11 cellular contexts compared by ENCODE assay signal in the genomic region with DNA sequence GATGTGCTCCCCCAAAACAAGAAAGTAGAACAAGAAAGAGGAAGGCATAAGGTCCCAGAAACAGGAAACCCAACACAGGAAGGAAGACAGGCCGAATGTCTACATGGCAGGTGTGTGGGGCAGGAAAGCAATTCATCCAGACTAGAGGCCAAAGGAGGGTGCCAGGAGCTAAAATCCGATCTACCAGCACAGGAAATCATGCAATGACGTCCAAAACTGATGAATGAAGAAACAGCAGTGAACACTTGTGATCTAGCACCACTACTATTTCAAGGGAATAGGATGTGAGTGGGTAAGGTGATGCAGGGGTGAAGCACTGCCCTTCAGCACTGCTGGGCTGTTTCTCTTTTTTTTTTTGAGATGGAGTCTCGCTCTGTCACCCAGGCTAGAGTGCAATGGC.
DNase-seq lines count a peak whose midpoint lies in the region; ATAC-seq lines count a peak whose summit lies in the region.
"Had no signal": no experiment of that assay in that cellular context is flagged by ENCODE, and none has a peak within 500 bp of the region (broad histone marks: within the 10 kb centered on the region; RNA-seq: fewer than 3 reads in every experiment).

No MANE protein-coding gene starts in this region.

- H3K4me3 Mint-ChIP-seq in activated naive CD4-positive, alpha-beta T cell treated with anti-CD3 and anti-CD28 coated beads, Interleukin-2, amount 50 U/mL, for 24 hours = peak overlapping the region; percentile 37
- no peak overlapping the region for H3K4me3 Mint-ChIP-seq in activated naive CD8-positive, alpha-beta T cell treated with anti-CD3 and anti-CD28 coated beads, Interleukin-2, amount 50 U/mL, for 24 hours
- H3K4me3 Mint-ChIP-seq in stimulated activated naive B cell treated with anti-CD40 and anti-IgM and Interleukin-4, amounts not matched to agents 10 μg/mL and 1 μg/mL and 100 μg/mL, for 72 hours = no peak overlapping the region
- H3K4me3 Mint-ChIP-seq: endodermal cell had no signal

- DNase-seq in activated naive CD4-positive, alpha-beta T cell (lab: John Stamatoyannopoulos, UW) = no peak
- DNase-seq in NOMO-1 (lab: John Stamatoyannopoulos, UW; ENCODE audit: unreplicated experiment in 2 of 2) (peak; percentile 43 to 47), GM19238 (ENCODE audit: insufficient read length, low spot score) (no peak), amygdala (lab: John Stamatoyannopoulos, UW) (no peak)
- DNase-seq in activated naive CD8-positive, alpha-beta T cell treated with anti-CD3 and anti-CD28 coated beads, Interleukin-2, amount 50 U/mL, for 24 hours = no peak
- no peak for DNase-seq in stimulated activated naive B cell treated with anti-CD40 and anti-IgM and Interleukin-4, amounts not matched to agents 10 μg/mL and 1 μg/mL and 100 μg/mL, for 72 hours
- DNase-seq: endodermal cell, IMR-90, NCI-H1417 treated with DMSO at 0.1 percent for 48 hours had no signal

- peak overlapping the region; percentile 5 for H3K27ac Mint-ChIP-seq in activated naive CD4-positive, alpha-beta T cell treated with anti-CD3 and anti-CD28 coated beads, Interleukin-2, amount 50 U/mL, for 24 hours
- H3K27ac Mint-ChIP-seq in activated naive CD8-positive, alpha-beta T cell treated with anti-CD3 and anti-CD28 coated beads, Interleukin-2, amount 50 U/mL, for 24 hours = peak overlapping the region; percentile 83
- H3K27ac Mint-ChIP-seq in stimulated activated naive B cell treated with anti-CD40 and anti-IgM and Interleukin-4, amounts not matched to agents 10 μg/mL and 1 μg/mL and 100 μg/mL, for 72 hours = peak overlapping the region; percentile 15
- H3K27ac Mint-ChIP-seq: endodermal cell had no signal

- peaks cover 49% of the 10 kb centered on the region for H3K4me1 Mint-ChIP-seq in activated naive CD4-positive, alpha-beta T cell treated with anti-CD3 and anti-CD28 coated beads, Interleukin-2, amount 50 U/mL, for 24 hours
- H3K4me1 Mint-ChIP-seq in activated naive CD8-positive, alpha-beta T cell treated with anti-CD3 and anti-CD28 coated beads, Interleukin-2, amount 50 U/mL, for 24 hours = peaks cover 34% of the 10 kb centered on the region
- H3K4me1 Mint-ChIP-seq in stimulated activated naive B cell treated with anti-CD40 and anti-IgM and Interleukin-4, amounts not matched to agents 10 μg/mL and 1 μg/mL and 100 μg/mL, for 72 hours = peaks cover 10 to 15% of the 10 kb centered on the region in 2 donors

- H3K36me3 Mint-ChIP-seq in activated naive CD4-positive, alpha-beta T cell treated with anti-CD3 and anti-CD28 coated beads, Interleukin-2, amount 50 U/mL, for 24 hours = peaks cover 41% of the 10 kb centered on the region
- H3K36me3 Mint-ChIP-seq in activated naive CD8-positive, alpha-beta T cell treated with anti-CD3 and anti-CD28 coated beads, Interleukin-2, amount 50 U/mL, for 24 hours (ENCODE audit: low read depth) = peaks cover 28% of the 10 kb centered on the region
- peaks cover 27 to 43% of the 10 kb centered on the region in 2 donors for H3K36me3 Mint-ChIP-seq in stimulated activated naive B cell treated with anti-CD40 and anti-IgM and Interleukin-4, amounts not matched to agents 10 μg/mL and 1 μg/mL and 100 μg/mL, for 72 hours

- no peaks in the 10 kb centered on the region for H3K27me3 Mint-ChIP-seq in activated naive CD4-positive, alpha-beta T cell treated with anti-CD3 and anti-CD28 coated beads, Interleukin-2, amount 50 U/mL, for 24 hours
- H3K27me3 Mint-ChIP-seq in activated naive CD8-positive, alpha-beta T cell treated with anti-CD3 and anti-CD28 coated beads, Interleukin-2, amount 50 U/mL, for 24 hours = no peaks in the 10 kb centered on the region
- no peaks in the 10 kb centered on the region for H3K27me3 Mint-ChIP-seq in stimulated activated naive B cell treated with anti-CD40 and anti-IgM and Interleukin-4, amounts not matched to agents 10 μg/mL and 1 μg/mL and 100 μg/mL, for 72 hours

- no peak for ATAC-seq in activated naive CD8-positive, alpha-beta T cell treated with anti-CD3 and anti-CD28 coated beads, Interleukin-2, amount 50 U/mL, for 24 hours
- ATAC-seq in stimulated activated naive B cell treated with anti-CD40 and anti-IgM and Interleukin-4, amounts not matched to agents 10 μg/mL and 1 μg/mL and 100 μg/mL, for 72 hours (replicated peaks) = no peak
- no peak for ATAC-seq in GM19455 (IDR thresholded peaks at IDR 0.05; ENCODE audit: unreplicated experiment)

- H3K9me3 Mint-ChIP-seq in activated naive CD4-positive, alpha-beta T cell treated with anti-CD3 and anti-CD28 coated beads, Interleukin-2, amount 50 U/mL, for 24 hours = no peaks in the 10 kb centered on the region
- H3K9me3 Mint-ChIP-seq in activated naive CD8-positive, alpha-beta T cell treated with anti-CD3 and anti-CD28 coated beads, Interleukin-2, amount 50 U/mL, for 24 hours = no peaks in the 10 kb centered on the region
- peaks cover 0 to 2% of the 10 kb centered on the region in 2 donors for H3K9me3 Mint-ChIP-seq in stimulated activated naive B cell treated with anti-CD40 and anti-IgM and Interleukin-4, amounts not matched to agents 10 μg/mL and 1 μg/mL and 100 μg/mL, for 72 hours
- H3K9me3 Mint-ChIP-seq: endodermal cell had no signal

Comparison
In these comparisons a context has a peak if more than half of its experiments do, and no peak if none do; other contexts are left out.
1. H3K27ac Mint-ChIP-seq: peak in every context shown above with its lines; median percentile 83 in activated naive CD8-positive, alpha-beta T cell treated with anti-CD3 and anti-CD28 coated beads, Interleukin-2, amount 50 U/mL, for 24 hours; 15 in stimulated activated naive B cell treated with anti-CD40 and anti-IgM and Interleukin-4, amounts not matched to agents 10 μg/mL and 1 μg/mL and 100 μg/mL, for 72 hours; 5 in activated naive CD4-positive, alpha-beta T cell treated with anti-CD3 and anti-CD28 coated beads, Interleukin-2, amount 50 U/mL, for 24 hours.
2. DNase-seq: peak in NOMO-1 (2 of 2); none in activated naive CD4-positive, alpha-beta T cell (0 of 4), activated naive CD8-positive, alpha-beta T cell treated with anti-CD3 and anti-CD28 coated beads, Interleukin-2, amount 50 U/mL, for 24 hours (single experiment), stimulated activated naive B cell treated with anti-CD40 and anti-IgM and Interleukin-4, amounts not matched to agents 10 μg/mL and 1 μg/mL and 100 μg/mL, for 72 hours (single experiment), GM19238 (single experiment) and amygdala (0 of 56).